ENCODE assay signal across 8 cellular contexts in genomic region chr9:120928720-120929389, GRCh38. TPM values are rescaled to one million over a fixed set of nuclear protein-coding genes. Genes with fewer than 3 reads are reported as not detected.
DNase-seq lines count a peak whose midpoint lies in the region; ATAC-seq and TF ChIP-seq lines count a peak whose summit lies in the region.

No MANE protein-coding gene starts in this region.

- DNase-seq in DMS153 (lab: John Stamatoyannopoulos, UW): peak; percentile 52
- peak; percentile 36 for DNase-seq in LHCN-M2 (ENCODE audit: low read depth)
- DNase-seq in WTC11 (ENCODE audit: low spot score): peak; percentile 77
- peak; percentile 49 for DNase-seq in cerebellar cortex (ENCODE audit: low spot score)
- peak; percentile 71 for DNase-seq in kidney tubule cell (ENCODE audit: low spot score)
- peak; percentile 64 for DNase-seq in stimulated activated CD4-positive, alpha-beta T cell treated with anti-CD3 and anti-CD28 coated beads, Interleukin-2, amount 100 ng/mL, for 4 hours (ENCODE audit: low read depth)
- DNase-seq in NCI-H1105 (lab: John Stamatoyannopoulos, UW): no peak

- H3K27me3 Mint-ChIP-seq in WTC11 (ENCODE audit: low read depth): peaks cover 28% of the 10 kb centered on the region

- POLR2A ChIA-PET in WTC11 (lab: Charles Lee): interaction anchor here (0.5 to 1.5 kb wide), 6 partner anchors 16 to 573 kb away, joined by 3 to 4 read pairs (median 4); no protein-coding TSS in a partner anchor

- H3K27ac Mint-ChIP-seq in WTC11: no peak overlapping the region

- peak overlapping the region; percentile 67 for H3K4me3 Mint-ChIP-seq in WTC11

- H3K36me3 Mint-ChIP-seq in WTC11: no peaks in the 10 kb centered on the region

- peaks cover 39% of the 10 kb centered on the region for H3K4me1 Mint-ChIP-seq in WTC11

- H3K9me3 Mint-ChIP-seq in WTC11: no peaks in the 10 kb centered on the region

- TF ChIP-seq CTCF in WTC11 (IDR thresholded peaks at IDR 0.05): no peak

- CTCF ChIA-PET in WTC11 (lab: Charles Lee): interaction anchor here (0.8 to 2.2 kb wide), 8 partner anchors 11 to 131 kb away, joined by 3 to 6 read pairs (median 4); no protein-coding TSS in a partner anchor

- ATAC-seq in GM21381 (IDR thresholded peaks at IDR 0.05; ENCODE audit: unreplicated experiment) (peak; percentile 25), WTC11 (peak; percentile 83)

TF ChIP-seq in WTC11, 78 proteins besides CTCF, POLR2A, EP300 and RAD21 (continues in another document):
- TF ChIP-seq TP53 (CRISPR knock-in tag; IDR thresholded peaks at IDR 0.05) (0 out of 2 replicates have a peak, but pooled peaks have one; percentile 40), FOXP1 (CRISPR knock-in tag; IDR thresholded peaks at IDR 0.05; ENCODE audit: borderline replicate concordance) (0 out of 2 replicates have a peak, but pooled peaks have one; percentile 50), ARID4B (CRISPR knock-in tag; IDR thresholded peaks at IDR 0.05; ENCODE audit: borderline replicate concordance) (no peak), MLX (CRISPR knock-in tag; IDR thresholded peaks at IDR 0.05) (no peak), ZBTB43 (CRISPR knock-in tag; IDR thresholded peaks at IDR 0.05) (peak; percentile 42; the same call in 1 of the 2 replicates), ZNF317 (CRISPR knock-in tag; IDR thresholded peaks at IDR 0.05; ENCODE audit: borderline replicate concordance, low read depth) (no peak), E2F1 (CRISPR knock-in tag; IDR thresholded peaks at IDR 0.05) (no peak), ZNF532 (CRISPR knock-in tag; IDR thresholded peaks at IDR 0.05; ENCODE audit: borderline replicate concordance) (0 out of 2 replicates have a peak, but pooled peaks have one; percentile 32), FOXJ3 (CRISPR knock-in tag; IDR thresholded peaks at IDR 0.05; ENCODE audit: borderline replicate concordance) (no peak), MAX (CRISPR knock-in tag; IDR thresholded peaks at IDR 0.05) (peak; percentile 69), FOXK1 (CRISPR knock-in tag; IDR thresholded peaks at IDR 0.05) (peak; percentile 4; the same call in 1 of the 2 replicates), PRRX2 (CRISPR knock-in tag; IDR thresholded peaks at IDR 0.05) (no peak)

RNA-seq across cellular contexts. Expression of gene TRAF1, which starts 2.3 kb away (rescaled TPM):
- total RNA-seq in LHCN-M2 (2014; rRNA removed) (0.90 and 0.98 TPM in 2 replicates), WTC11 (2021) (1.8 to 3.1 TPM (median 2.9 TPM) in 3 replicates)
- polyA plus RNA-seq in LHCN-M2 (2012): 1.2 TPM

RNA-seq across cellular contexts. Expression of gene PHF19, which starts 51.9 kb away (rescaled TPM):
- total RNA-seq in LHCN-M2 (2014; rRNA removed) (77.5 and 79.1 TPM in 2 replicates), WTC11 (2021) (29.3 to 39.0 TPM (median 35.4 TPM) in 3 replicates)
- 82.9 TPM for polyA plus RNA-seq in LHCN-M2 (2012)
